Comparison of ENCODE assay signal across 17 cellular contexts in the genomic region with DNA sequence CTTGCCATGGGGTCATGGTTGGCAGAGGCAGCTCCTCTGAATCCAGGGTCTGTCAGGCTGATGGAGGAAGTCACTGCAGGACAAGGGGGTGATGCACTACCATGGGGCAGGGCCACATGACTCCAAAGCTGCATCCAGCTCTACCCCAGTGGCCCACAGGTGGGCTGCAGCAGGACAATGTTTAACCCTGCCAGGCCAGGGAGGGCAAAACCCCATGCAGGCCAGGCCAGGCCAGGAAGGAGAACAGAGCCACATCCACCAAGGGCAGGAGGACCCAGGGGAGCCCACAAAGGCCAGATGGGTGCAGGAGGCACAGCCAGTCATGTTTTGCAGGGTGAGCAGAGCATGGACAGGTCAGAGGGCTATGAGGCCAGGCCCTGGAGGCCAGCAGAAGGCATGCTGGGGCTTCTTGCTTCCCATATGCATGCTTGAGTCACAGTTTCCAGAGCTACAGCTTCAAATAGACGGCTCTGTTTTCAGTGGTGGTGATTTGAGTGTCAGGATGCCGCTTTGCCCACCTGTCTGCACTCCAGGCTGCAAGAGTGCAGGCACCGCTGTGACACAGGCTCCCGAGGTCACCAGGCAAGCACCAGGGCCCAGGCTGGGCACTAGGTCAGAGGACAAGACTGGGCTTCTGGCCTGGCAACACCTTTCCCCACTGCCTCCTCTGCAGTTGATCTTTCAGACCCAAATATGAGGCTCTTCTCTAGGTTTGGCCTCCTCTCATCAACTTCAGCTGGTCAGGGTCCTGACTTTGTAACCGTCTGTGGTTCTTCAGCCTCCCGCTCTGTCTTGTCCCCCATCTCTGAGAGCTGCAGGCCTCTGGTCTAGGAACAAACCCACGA. TPM values are rescaled to one million over a fixed set of nuclear protein-coding genes. Genes with fewer than 3 reads are reported as not detected.
DNase-seq lines count a peak whose midpoint lies in the region; ATAC-seq and TF ChIP-seq lines count a peak whose summit lies in the region.
"Had no signal": no experiment of that assay in that cellular context is flagged by ENCODE, and none has a peak within 500 bp of the region (broad histone marks: within the 10 kb centered on the region; RNA-seq: fewer than 3 reads in every experiment).

No MANE protein-coding gene starts in this region.

- ATAC-seq in Right ventricle myocardium inferior = no peak
- ATAC-seq in left ventricle myocardium superior = no peak
- no peak for ATAC-seq in activated CD8-positive, alpha-beta T cell treated with anti-CD3 and anti-CD28 coated beads, Interleukin-2, amount 10 ng/mL, durations not matched to agents 7 days and 5 days

- H3K27ac Mint-ChIP-seq in activated CD8-positive, alpha-beta T cell treated with anti-CD3 and anti-CD28 coated beads, Interleukin-2, amount 10 ng/mL, durations not matched to agents 7 days and 5 days = peak overlapping the region; percentile 80
- H3K27ac Mint-ChIP-seq in endothelial cell (ENCODE audit: unreplicated experiment) (peak overlapping the region; percentile 70), type B pancreatic cell (peak overlapping the region; percentile 56), osteocyte (ENCODE audit: unreplicated experiment) (no peak overlapping the region)

- H3K36me3 Mint-ChIP-seq in activated CD8-positive, alpha-beta T cell treated with anti-CD3 and anti-CD28 coated beads, Interleukin-2, amount 10 ng/mL, durations not matched to agents 7 days and 5 days (ENCODE audit: low read depth) = no peaks in the 10 kb centered on the region
- no peaks in the 10 kb centered on the region for H3K36me3 Mint-ChIP-seq in endothelial cell (ENCODE audit: low read depth, unreplicated experiment)
- no peaks in the 10 kb centered on the region for H3K36me3 Mint-ChIP-seq in type B pancreatic cell
- no peaks in the 10 kb centered on the region for H3K36me3 Mint-ChIP-seq in osteocyte (ENCODE audit: unreplicated experiment)

- H3K9me3 Mint-ChIP-seq in activated CD8-positive, alpha-beta T cell treated with anti-CD3 and anti-CD28 coated beads, Interleukin-2, amount 10 ng/mL, durations not matched to agents 7 days and 5 days (ENCODE audit: insufficient read depth) = no peaks in the 10 kb centered on the region
- no peaks in the 10 kb centered on the region for H3K9me3 Mint-ChIP-seq in endothelial cell (ENCODE audit: unreplicated experiment)
- H3K9me3 Mint-ChIP-seq in type B pancreatic cell = no peaks in the 10 kb centered on the region
- no peaks in the 10 kb centered on the region for H3K9me3 Mint-ChIP-seq in osteocyte (ENCODE audit: unreplicated experiment)

- H3K4me3 Mint-ChIP-seq in activated CD8-positive, alpha-beta T cell treated with anti-CD3 and anti-CD28 coated beads, Interleukin-2, amount 10 ng/mL, durations not matched to agents 7 days and 5 days = no peak overlapping the region
- H3K4me3 Mint-ChIP-seq in endothelial cell (ENCODE audit: unreplicated experiment) (no peak overlapping the region), type B pancreatic cell (no peak overlapping the region), osteocyte (ENCODE audit: unreplicated experiment) (no peak overlapping the region)

- H3K27me3 Mint-ChIP-seq in activated CD8-positive, alpha-beta T cell treated with anti-CD3 and anti-CD28 coated beads, Interleukin-2, amount 10 ng/mL, durations not matched to agents 7 days and 5 days (ENCODE audit: low read depth) = no peaks in the 10 kb centered on the region
- H3K27me3 Mint-ChIP-seq in endothelial cell (ENCODE audit: unreplicated experiment) (peaks cover 8% of the 10 kb centered on the region), type B pancreatic cell (no peaks in the 10 kb centered on the region), osteocyte (ENCODE audit: unreplicated experiment) (no peaks in the 10 kb centered on the region)

- DNase-seq in Right ventricle myocardium inferior (ENCODE audit: missing footprints) (peak; percentile 28), left ventricle myocardium superior (no peak), endothelial cell (ENCODE audit: low spot score) (no peak), type B pancreatic cell (ENCODE audit: extremely low spot score, unreplicated experiment) (no peak), NCI-H345 (lab: John Stamatoyannopoulos, UW) (no peak), osteocyte (ENCODE audit: extremely low spot score, unreplicated experiment) (no peak), NCI-H446 (lab: John Stamatoyannopoulos, UW) (no peak)
- no peak for DNase-seq in activated CD8-positive, alpha-beta T cell treated with anti-CD3 and anti-CD28 coated beads, Interleukin-2, amount 10 ng/mL, durations not matched to agents 7 days and 5 days
- DNase-seq: GF-D8, MG63, NCI-H1694 treated with DMSO at 0.1 percent for 48 hours, NCI-H510A, SK-N-SH, stomach had no signal

- TF ChIP-seq CTCF in endothelial cell (IDR thresholded peaks at IDR 0.05; ENCODE audit: unreplicated experiment) (no peak), type B pancreatic cell (conservative IDR thresholded peaks at IDR 0.05) (no peak), osteocyte (IDR thresholded peaks at IDR 0.05) (no peak)

- intact Hi-C loops in Right ventricle myocardium inferior (cut with DNase I) = no loop called here
- intact Hi-C loops in left ventricle myocardium superior (cut with micrococcal nuclease) = no loop called here

- POLR2A ChIA-PET in activated CD8-positive, alpha-beta T cell treated with anti-CD3 and anti-CD28 coated beads, Interleukin-2, amount 10 ng/mL, durations not matched to agents 7 days and 5 days (lab: Charles Lee) = interaction anchor here (0.7 to 1.2 kb wide), 2 partner anchors 19 to 37 kb away, joined by 3 to 6 read pairs; no protein-coding TSS in a partner anchor

- CTCF ChIA-PET in activated CD8-positive, alpha-beta T cell treated with anti-CD3 and anti-CD28 coated beads, Interleukin-2, amount 10 ng/mL, durations not matched to agents 7 days and 5 days (lab: Charles Lee) = interaction anchor here (1.2 to 3.8 kb wide), 6 partner anchors 9 to 160 kb away, joined by 3 to 32 read pairs (median 6); no protein-coding TSS in a partner anchor

- peaks cover 16% of the 10 kb centered on the region for H3K4me1 Mint-ChIP-seq in activated CD8-positive, alpha-beta T cell treated with anti-CD3 and anti-CD28 coated beads, Interleukin-2, amount 10 ng/mL, durations not matched to agents 7 days and 5 days (ENCODE audit: low read depth)
- H3K4me1 Mint-ChIP-seq in endothelial cell (ENCODE audit: unreplicated experiment) = peaks cover 13% of the 10 kb centered on the region
- no peaks in the 10 kb centered on the region for H3K4me1 Mint-ChIP-seq in type B pancreatic cell (ENCODE audit: unreplicated experiment)
- no peaks in the 10 kb centered on the region for H3K4me1 Mint-ChIP-seq in osteocyte (ENCODE audit: unreplicated experiment)

RNA-seq across cellular contexts. Expression of gene RSPH14, which starts 22.9 kb away (rescaled TPM):
- not detected for total RNA-seq in Right ventricle myocardium inferior
- not detected for total RNA-seq in left ventricle myocardium superior
- under 1 TPM; 0.21 to 0.31 TPM for total RNA-seq in activated CD8-positive, alpha-beta T cell treated with anti-CD3 and anti-CD28 coated beads, Interleukin-2, amount 10 ng/mL, durations not matched to agents 7 days and 5 days
- total RNA-seq in endothelial cell (ENCODE audit: unreplicated experiment) = 1.1 TPM
- total RNA-seq in type B pancreatic cell (ENCODE audit: low replicate concordance) = 0.93 and 1.5 TPM in 2 replicates
- total RNA-seq in osteocyte = not detected in 2 replicates
- total RNA-seq: H4, smooth muscle cell, stomach, vagina had no signal

RNA-seq across cellular contexts. Expression of gene RAB36, which starts 26.4 kb away (rescaled TPM):
- total RNA-seq in Right ventricle myocardium inferior (0.54 TPM), left ventricle myocardium superior (0.74 TPM), endothelial cell (ENCODE audit: unreplicated experiment) (2.2 TPM), type B pancreatic cell (ENCODE audit: low replicate concordance) (6.8 and 18.4 TPM in 2 replicates), osteocyte (3.8 and 4.8 TPM in 2 replicates)
- total RNA-seq in activated CD8-positive, alpha-beta T cell treated with anti-CD3 and anti-CD28 coated beads, Interleukin-2, amount 10 ng/mL, durations not matched to agents 7 days and 5 days = 1 to 10 TPM in 1 of 2 experiments, under 1 TPM in 1; 0.79 to 1.0 TPM

RNA-seq across cellular contexts. Expression of gene GNAZ, which starts 48.5 kb away (rescaled TPM):
- total RNA-seq in Right ventricle myocardium inferior (3.1 TPM), left ventricle myocardium superior (3.3 TPM), endothelial cell (ENCODE audit: unreplicated experiment) (0.21 TPM), type B pancreatic cell (ENCODE audit: low replicate concordance) (8.7 and 14.4 TPM in 2 replicates), osteocyte (2.9 and 3.7 TPM in 2 replicates)
- total RNA-seq in activated CD8-positive, alpha-beta T cell treated with anti-CD3 and anti-CD28 coated beads, Interleukin-2, amount 10 ng/mL, durations not matched to agents 7 days and 5 days = under 1 TPM; 0.21 to 0.26 TPM
